In genomic region chr17:57593739-57594462, GRCh38 we compare ENCODE assay signal across 28 cellular contexts.
DNase-seq lines count a peak whose midpoint lies in the region; ATAC-seq, FAIRE-seq and TF ChIP-seq lines count a peak whose summit lies in the region.
"Had no signal": no experiment of that assay in that cellular context is flagged by ENCODE, and none has a peak within 500 bp of the region (broad histone marks: within the 10 kb centered on the region; RNA-seq: fewer than 3 reads in every experiment).

No MANE protein-coding gene starts in this region.

- no peaks in the 10 kb centered on the region for H3K27me3 ChIP-seq in gastrocnemius medialis
- H3K27me3 ChIP-seq: foreskin keratinocyte, testis had no signal

- no peak overlapping the region for H3K4me3 Mint-ChIP-seq in chondrocyte (ENCODE audit: unreplicated experiment)
- H3K4me3 Mint-ChIP-seq: activated CD4-positive, alpha-beta T cell treated with anti-CD3 and anti-CD28 coated beads for 36 hours; activated naive CD8-positive, alpha-beta T cell; activated T-helper 1 cell treated with anti-CD3 and anti-CD28 coated beads, Interleukin-12 subunit alpha, Interleukin-12 subunit beta, Interleukin-2, Interleukin-4 antibody, amounts not matched to agents 30 ng/mL and 10 ng/mL and 1 ng/mL, durations not matched to agents 14 hours and 24 hours and 36 hours; CD8-positive, alpha-beta memory T cell; stimulated activated memory B cell treated with anti-CD40 and anti-IgM and Interleukin-4, amounts not matched to agents 10 μg/mL and 1 μg/mL and 100 μg/mL, for 72 hours had no signal

- peak; percentile 61 for FAIRE-seq in D721Med (lab: Jason Lieb, UNC)
- FAIRE-seq: GM12878, HepG2 had no signal

- H3K36me3 Mint-ChIP-seq in chondrocyte (ENCODE audit: low read depth) = no peaks in the 10 kb centered on the region

- no peak overlapping the region for H3K27ac Mint-ChIP-seq in chondrocyte (ENCODE audit: unreplicated experiment)
- H3K27ac Mint-ChIP-seq: activated CD4-positive, alpha-beta T cell treated with anti-CD3 and anti-CD28 coated beads for 36 hours; activated T-helper 1 cell treated with anti-CD3 and anti-CD28 coated beads, Interleukin-12 subunit alpha, Interleukin-12 subunit beta, Interleukin-2, Interleukin-4 antibody, amounts not matched to agents 30 ng/mL and 10 ng/mL and 1 ng/mL, durations not matched to agents 14 hours and 24 hours and 36 hours; stimulated activated memory B cell treated with anti-CD40 and anti-IgM and Interleukin-4, amounts not matched to agents 10 μg/mL and 1 μg/mL and 100 μg/mL, for 72 hours had no signal

- peaks cover 19% of the 10 kb centered on the region for H3K4me1 Mint-ChIP-seq in chondrocyte (ENCODE audit: low read depth)

- H3K4me3 ChIP-seq in gastrocnemius medialis = no peak overlapping the region
- H3K4me3 ChIP-seq: GM12878, left ventricle myocardium inferior, mucosa of descending colon, skin epidermis, testis had no signal

- intact Hi-C loops in gastrocnemius medialis (cut with DNase I; ENCODE audit: low total_unique reads) = loop anchor here (10.0 kb wide), 1 partner anchor 401 kb away; no protein-coding TSS in a partner anchor

- DNase-seq in D721Med (ENCODE audit: insufficient read length, low spot score) (peak; percentile 75), MV-4-11 (lab: John Stamatoyannopoulos, UW) (peak; percentile 45), chondrocyte (ENCODE audit: low spot score) (peak; percentile 53), gastrocnemius medialis (no peak), NCI-H345 (lab: John Stamatoyannopoulos, UW) (no peak), DMS53 treated with DMSO at 0.1 percent for 48 hours (lab: John Stamatoyannopoulos, UW; ENCODE audit: unreplicated experiment) (no peak)
- DNase-seq: activated CD4-positive, alpha-beta T cell treated with anti-CD3 and anti-CD28 coated beads for 36 hours; CD8-positive, alpha-beta memory T cell; DMS53; effector CD4-positive, alpha-beta T cell; foreskin keratinocyte; left ventricle myocardium inferior; mucosa of descending colon; NCI-H1417; NCI-H2081 treated with DMSO at 0.1 percent for 48 hours; NCI-H526; stimulated activated CD4-positive, alpha-beta T cell treated with anti-CD3 and anti-CD28 coated beads, Interleukin-1b, Interleukin-23, amount 100 ng/mL, for 48 hours; SW 1271; testis had no signal

- TF ChIP-seq POLR2A in gastrocnemius medialis (IDR thresholded peaks at IDR 0.05) = no peak

- no peak for TF ChIP-seq CTCF in D721Med (IDR thresholded peaks at IDR 0.05; ENCODE audit: insufficient read depth, missing control alignments)
- TF ChIP-seq CTCF in chondrocyte (IDR thresholded peaks at IDR 0.05) = no peak
- no peak for TF ChIP-seq CTCF in gastrocnemius medialis (IDR thresholded peaks at IDR 0.05 in 4 of 5, conservative IDR thresholded peaks at IDR 0.05 in 1 of 5)

- no peak for ATAC-seq in gastrocnemius medialis
- ATAC-seq in HG03108 (IDR thresholded peaks at IDR 0.05; ENCODE audit: unreplicated experiment) = no peak
- ATAC-seq: activated CD4-positive, alpha-beta T cell treated with anti-CD3 and anti-CD28 coated beads for 36 hours; foreskin keratinocyte; GM12878; HepG2; mucosa of descending colon; Right ventricle myocardium inferior; stimulated activated memory B cell treated with anti-CD40 and anti-IgM and Interleukin-4, amounts not matched to agents 10 μg/mL and 1 μg/mL and 100 μg/mL, for 72 hours had no signal

- no peaks in the 10 kb centered on the region for H3K9me3 Mint-ChIP-seq in chondrocyte (ENCODE audit: low read depth)
- H3K9me3 Mint-ChIP-seq: stimulated activated memory B cell treated with anti-CD40 and anti-IgM and Interleukin-4, amounts not matched to agents 10 μg/mL and 1 μg/mL and 100 μg/mL, for 72 hours had no signal

- H3K36me3 ChIP-seq in gastrocnemius medialis = no peaks in the 10 kb centered on the region
- H3K36me3 ChIP-seq: left ventricle myocardium inferior had no signal

- H3K27ac ChIP-seq in gastrocnemius medialis = peak overlapping the region; percentile 18 to 87 (median 68)
- H3K27ac ChIP-seq: foreskin keratinocyte, HL-60, left ventricle myocardium inferior, skin epidermis, testis had no signal

- no peaks in the 10 kb centered on the region for H3K27me3 Mint-ChIP-seq in chondrocyte (ENCODE audit: low read depth)
- H3K27me3 Mint-ChIP-seq: activated CD4-positive, alpha-beta T cell treated with anti-CD3 and anti-CD28 coated beads for 36 hours; activated naive CD8-positive, alpha-beta T cell; CD8-positive, alpha-beta memory T cell; stimulated activated memory B cell treated with anti-CD40 and anti-IgM and Interleukin-4, amounts not matched to agents 10 μg/mL and 1 μg/mL and 100 μg/mL, for 72 hours had no signal

- no peaks in the 10 kb centered on the region for H3K9me3 ChIP-seq in gastrocnemius medialis
- H3K9me3 ChIP-seq: mucosa of descending colon, testis had no signal

- peaks cover 25 to 32% of the 10 kb centered on the region in 2 donors for H3K4me1 ChIP-seq in gastrocnemius medialis
- H3K4me1 ChIP-seq: foreskin keratinocyte, testis had no signal

- in situ Hi-C loops in gastrocnemius medialis (cut with MboI; ENCODE audit: low sequenced_read_pairs in 4 of 4) = loop anchor here in 1 of 4 donors (25.0 kb wide), 1 partner anchor 393 kb away; the partner anchor contains the start of gene VEZF1

Comparison
In these comparisons a context has a peak if more than half of its experiments do, and no peak if none do; other contexts are left out.
1. DNase-seq: peak in D721Med (single experiment), MV-4-11 (single experiment) and chondrocyte (single experiment); none in gastrocnemius medialis (0 of 2), NCI-H345 (single experiment) and DMS53 treated with DMSO at 0.1 percent for 48 hours (single experiment).